Comparison of ENCODE assay signal across 9 cellular contexts in the genomic region with DNA sequence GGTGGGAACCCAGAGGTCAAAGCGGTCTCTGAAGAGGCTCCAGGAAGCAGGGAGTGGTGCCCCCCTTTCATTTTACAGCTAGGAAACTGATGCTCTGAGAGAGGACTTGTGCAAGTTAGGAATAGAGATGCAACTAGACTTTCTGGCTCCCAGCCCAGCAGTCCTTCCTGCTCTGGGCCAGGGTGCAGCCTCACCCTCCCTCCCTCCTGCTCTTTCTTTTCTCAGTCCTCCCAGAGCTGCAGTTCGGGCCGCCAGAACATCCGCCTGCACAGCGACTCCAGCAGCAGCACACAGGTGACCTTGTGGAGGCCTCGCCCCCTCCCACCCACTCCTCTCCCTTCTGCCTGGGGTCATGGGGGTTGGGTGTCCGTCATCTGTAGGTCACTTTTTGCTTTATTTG. TPM values are rescaled to one million over a fixed set of nuclear protein-coding genes. Genes with fewer than 3 reads are reported as not detected.
DNase-seq lines count a peak whose midpoint lies in the region; ATAC-seq and TF ChIP-seq lines count a peak whose summit lies in the region.
"Had no signal": no experiment of that assay in that cellular context is flagged by ENCODE, and none has a peak within 500 bp of the region (broad histone marks: within the 10 kb centered on the region; RNA-seq: fewer than 3 reads in every experiment).

No MANE protein-coding gene starts in this region.

- H3K4me3 ChIP-seq in Peyer's patch (no peak overlapping the region), retinal pigment epithelial cell (ENCODE audit: low read length) (no peak overlapping the region), trophoblast cell (ENCODE audit: low read depth, low read length) (no peak overlapping the region)

- H3K4me3 Mint-ChIP-seq in naive thymus-derived CD8-positive, alpha-beta T cell: no peak overlapping the region
- no peak overlapping the region for H3K4me3 Mint-ChIP-seq in activated T-helper 17 cell treated with anti-CD3 and anti-CD28 coated beads, Interleukin-2, amount 50 U/mL, for 72 hours
- H3K4me3 Mint-ChIP-seq: activated naive CD4-positive, alpha-beta T cell treated with anti-CD3 and anti-CD28 coated beads, Interleukin-2, amount 50 U/mL, for 24 hours had no signal

- POLR2A ChIA-PET in naive thymus-derived CD8-positive, alpha-beta T cell (lab: Charles Lee): no interaction called here

- H2BK12ac ChIP-seq in trophoblast cell (ENCODE audit: low read length): no peak overlapping the region

- no peaks in the 10 kb centered on the region for H3K9me3 Mint-ChIP-seq in naive thymus-derived CD8-positive, alpha-beta T cell
- no peaks in the 10 kb centered on the region for H3K9me3 Mint-ChIP-seq in activated T-helper 17 cell treated with anti-CD3 and anti-CD28 coated beads, Interleukin-2, amount 50 U/mL, for 72 hours
- H3K9me3 Mint-ChIP-seq: activated naive CD4-positive, alpha-beta T cell treated with anti-CD3 and anti-CD28 coated beads, Interleukin-2, amount 50 U/mL, for 24 hours had no signal

- H3K27me3 ChIP-seq in Peyer's patch (no peaks in the 10 kb centered on the region), trophoblast cell (ENCODE audit: insufficient read depth, low read length) (no peaks in the 10 kb centered on the region)

- no peak overlapping the region for H2BK5ac ChIP-seq in trophoblast cell (ENCODE audit: low read depth, low read length, poor library complexity)

- no peaks in the 10 kb centered on the region for H3K79me1 ChIP-seq in trophoblast cell (ENCODE audit: low read length)

- no peak overlapping the region for H2AK5ac ChIP-seq in trophoblast cell (ENCODE audit: low read length)

- no peaks in the 10 kb centered on the region for H3K79me2 ChIP-seq in trophoblast cell (ENCODE audit: control insufficient read depth, insufficient read depth, low read length, poor library complexity)

- no CpG with 5 or more reads among the region's 7 CpGs for WGBS in trophoblast cell (ENCODE audit: extremely low coverage, insufficient coverage, insufficient read length)

- H3K14ac ChIP-seq in trophoblast cell (ENCODE audit: low read length): no peak overlapping the region

- H3K27me3 Mint-ChIP-seq in naive thymus-derived CD8-positive, alpha-beta T cell: peaks cover 0 to 22% (median 9%) of the 10 kb centered on the region in 5 donors
- no peaks in the 10 kb centered on the region for H3K27me3 Mint-ChIP-seq in activated T-helper 17 cell treated with anti-CD3 and anti-CD28 coated beads, Interleukin-2, amount 50 U/mL, for 72 hours
- H3K27me3 Mint-ChIP-seq: activated naive CD4-positive, alpha-beta T cell treated with anti-CD3 and anti-CD28 coated beads, Interleukin-2, amount 50 U/mL, for 24 hours had no signal

- peaks cover 0 to 2% (median 0%) of the 10 kb centered on the region in 3 donors for H3K36me3 Mint-ChIP-seq in naive thymus-derived CD8-positive, alpha-beta T cell
- no peaks in the 10 kb centered on the region for H3K36me3 Mint-ChIP-seq in activated T-helper 17 cell treated with anti-CD3 and anti-CD28 coated beads, Interleukin-2, amount 50 U/mL, for 72 hours (ENCODE audit: low read depth)

- no peak overlapping the region for H4K8ac ChIP-seq in trophoblast cell (ENCODE audit: low read depth, low read length)

- H2BK120ac ChIP-seq in trophoblast cell (ENCODE audit: insufficient read depth, low read length, poor library complexity): no peak overlapping the region

- no peak overlapping the region for H3K4ac ChIP-seq in trophoblast cell (ENCODE audit: low read depth, low read length)

- peak; percentile 30 for DNase-seq in G401 (ENCODE audit: low spot score)
- peak in 2 of 3 donors; percentile 69 to 77 for DNase-seq in Peyer's patch
- peak; percentile 38 for DNase-seq in glomerular visceral epithelial cell (ENCODE audit: extremely low spot score)
- peak; percentile 18 for DNase-seq in retinal pigment epithelial cell (ENCODE audit: low read depth)
- DNase-seq in trophoblast cell: no peak
- DNase-seq in naive thymus-derived CD8-positive, alpha-beta T cell: no peak

- H3K9me3 ChIP-seq in Peyer's patch (no peaks in the 10 kb centered on the region), trophoblast cell (ENCODE audit: insufficient read depth, low read depth, low read length) (no peaks in the 10 kb centered on the region)

- H3K4me2 ChIP-seq in trophoblast cell (ENCODE audit: low read length): no peak overlapping the region

- in situ Hi-C loops in G401 (cut with HindIII; ENCODE audit: low sequenced_read_pairs): no loop called here

- peak overlapping the region in 1 of 10 donors; percentile 3 for H3K27ac Mint-ChIP-seq in naive thymus-derived CD8-positive, alpha-beta T cell
- H3K27ac Mint-ChIP-seq in activated T-helper 17 cell treated with anti-CD3 and anti-CD28 coated beads, Interleukin-2, amount 50 U/mL, for 72 hours: no peak overlapping the region
- H3K27ac Mint-ChIP-seq: activated naive CD4-positive, alpha-beta T cell treated with anti-CD3 and anti-CD28 coated beads, Interleukin-2, amount 50 U/mL, for 24 hours had no signal

- H3K4me1 ChIP-seq in Peyer's patch (peaks cover 0 to 14% (median 1%) of the 10 kb centered on the region in 4 donors), trophoblast cell (ENCODE audit: control insufficient read depth in 1 of 2, insufficient read depth in 2 of 2, low read length in 2 of 2) (no peaks in the 10 kb centered on the region)

- H4K12ac ChIP-seq in trophoblast cell (ENCODE audit: low read depth, low read length): no peak overlapping the region

- no peak overlapping the region for H2AFZ ChIP-seq in trophoblast cell (ENCODE audit: insufficient read depth, low read length, poor library complexity)

- ATAC-seq in naive thymus-derived CD8-positive, alpha-beta T cell: no peak
- no peak for ATAC-seq in HG03565 (IDR thresholded peaks at IDR 0.05; ENCODE audit: unreplicated experiment)
- ATAC-seq in activated T-helper 17 cell treated with anti-CD3 and anti-CD28 coated beads, Interleukin-2, amount 50 U/mL, for 72 hours (replicated peaks): no peak

- H3K18ac ChIP-seq in trophoblast cell (ENCODE audit: low read length): no peak overlapping the region

- no peak overlapping the region for H3K9ac ChIP-seq in trophoblast cell (ENCODE audit: low read length)

- no peak overlapping the region for H3K23ac ChIP-seq in trophoblast cell (ENCODE audit: low read length)

- peaks cover 0 to 4% (median 0%) of the 10 kb centered on the region in 4 donors for H3K4me1 Mint-ChIP-seq in naive thymus-derived CD8-positive, alpha-beta T cell
- no peaks in the 10 kb centered on the region for H3K4me1 Mint-ChIP-seq in activated T-helper 17 cell treated with anti-CD3 and anti-CD28 coated beads, Interleukin-2, amount 50 U/mL, for 72 hours
- H3K4me1 Mint-ChIP-seq: activated naive CD4-positive, alpha-beta T cell treated with anti-CD3 and anti-CD28 coated beads, Interleukin-2, amount 50 U/mL, for 24 hours had no signal

- TF ChIP-seq POLR2A in Peyer's patch (IDR thresholded peaks at IDR 0.05): no peak

- TF ChIP-seq CTCF in Peyer's patch (IDR thresholded peaks at IDR 0.05): no peak
- TF ChIP-seq CTCF in retinal pigment epithelial cell (conservative IDR thresholded peaks at IDR 0.05; ENCODE audit: low read depth, low read length): no peak

- peak overlapping the region in 3 of 4 donors; percentile 59 to 85 (median 77) for H3K27ac ChIP-seq in Peyer's patch
- H3K27ac ChIP-seq in trophoblast cell (ENCODE audit: low read depth, low read length): no peak overlapping the region

- no peak overlapping the region for H4K91ac ChIP-seq in trophoblast cell (ENCODE audit: low read depth, low read length)

- H3K36me3 ChIP-seq in Peyer's patch (no peaks in the 10 kb centered on the region), trophoblast cell (ENCODE audit: control insufficient read depth in 1 of 2, insufficient read depth in 2 of 2, low read length in 2 of 2) (no peaks in the 10 kb centered on the region)

RNA-seq across cellular contexts. Expression of gene LHFPL7, which starts 51.5 kb away (rescaled TPM):
- not detected in 2 replicates for total RNA-seq in G401 (2014; rRNA removed; shearing (Covaris generic))
- not detected for total RNA-seq in Peyer's patch
- polyA plus RNA-seq in trophoblast cell (2013): not detected in 2 replicates
- not detected for total RNA-seq in naive thymus-derived CD8-positive, alpha-beta T cell
- polyA plus RNA-seq in naive thymus-derived CD8-positive, alpha-beta T cell: not detected
- total RNA-seq in activated T-helper 17 cell treated with anti-CD3 and anti-CD28 coated beads, Interleukin-2, amount 50 U/mL, for 72 hours: not detected

RNA-seq across cellular contexts. Expression of gene KIAA1671, which starts 57.5 kb away (rescaled TPM):
- 9.6 and 9.8 TPM in 2 replicates for total RNA-seq in G401 (2014; rRNA removed; shearing (Covaris generic))
- total RNA-seq in Peyer's patch: 100 to 1,000 TPM in 3 of 4 donors, 10 to 100 TPM in 1; 41.3 to 149 (median 113) TPM
- polyA plus RNA-seq in trophoblast cell (2013): 23.1 and 23.4 TPM in 2 replicates
- 1 to 10 TPM; 5.1 to 5.2 TPM for total RNA-seq in naive thymus-derived CD8-positive, alpha-beta T cell
- 1 to 10 TPM in 1 of 3 donors, under 1 TPM in 2; 0.33 to 2.7 (median 0.48) TPM for polyA plus RNA-seq in naive thymus-derived CD8-positive, alpha-beta T cell
- 1 to 10 TPM; 5.9 to 6.0 TPM for total RNA-seq in activated T-helper 17 cell treated with anti-CD3 and anti-CD28 coated beads, Interleukin-2, amount 50 U/mL, for 72 hours

Comparison
In these comparisons a context has a peak if more than half of its experiments do, and no peak if none do; other contexts are left out.
1. DNase-seq: peak in G401 (single experiment), Peyer's patch (2 of 3), glomerular visceral epithelial cell (single experiment) and retinal pigment epithelial cell (single experiment); none in trophoblast cell (0 of 2) and naive thymus-derived CD8-positive, alpha-beta T cell (0 of 10).